In genomic region chr3:47319952-47320351, GRCh38 we compare ENCODE assay signal across 31 cellular contexts. TPM values are rescaled to one million over a fixed set of nuclear protein-coding genes. Genes with fewer than 3 reads are reported as not detected.
"Had no signal": no experiment of that assay in that cellular context is flagged by ENCODE, and none has a peak within 500 bp of the region (broad histone marks: within the 10 kb centered on the region; RNA-seq: fewer than 3 reads in every experiment).

No MANE protein-coding gene starts in this region.

- H3K27me3 Mint-ChIP-seq: activated CD4-positive, alpha-beta memory T cell treated with anti-CD3 and anti-CD28 coated beads, Interleukin-2, amount 10 ng/mL, durations not matched to agents 7 days and 5 days; activated CD4-positive, alpha-beta T cell treated with anti-CD3 and anti-CD28 coated beads, Interleukin-2, amount 10 ng/mL, durations not matched to agents 7 days and 5 days; activated naive CD8-positive, alpha-beta T cell; activated T-cell treated with anti-CD3 and anti-CD28 coated beads, Interleukin-2, amount 50 U/mL, for 24 hours; brain had no signal

- FAIRE-seq: endometrium, endothelial cell of umbilical vein, frontal cortex had no signal

- H3K36me3 ChIP-seq: breast epithelium, colonic mucosa had no signal

- H3K9me3 Mint-ChIP-seq: activated CD4-positive, alpha-beta memory T cell treated with anti-CD3 and anti-CD28 coated beads, Interleukin-2, amount 10 ng/mL, durations not matched to agents 7 days and 5 days; activated CD4-positive, alpha-beta T cell treated with anti-CD3 and anti-CD28 coated beads, Interleukin-2, amount 10 ng/mL, durations not matched to agents 7 days and 5 days; activated T-cell treated with anti-CD3 and anti-CD28 coated beads, Interleukin-2, amount 50 U/mL, for 24 hours; activated T-cell treated with anti-CD3 and anti-CD28 coated beads, Interleukin-2, amount 50 U/mL, for 72 hours; brain had no signal

- H3K4me3 ChIP-seq: ascending aorta, breast epithelium, cardiac muscle cell, colonic mucosa had no signal

- H3K27me3 ChIP-seq: ascending aorta, breast epithelium, cardiac muscle cell, colonic mucosa had no signal

- H3K9me3 ChIP-seq: ascending aorta, breast epithelium, colonic mucosa had no signal

- H3K27ac Mint-ChIP-seq: activated CD4-positive, alpha-beta memory T cell treated with anti-CD3 and anti-CD28 coated beads, Interleukin-2, amount 10 ng/mL, durations not matched to agents 7 days and 5 days; activated CD4-positive, alpha-beta T cell treated with anti-CD3 and anti-CD28 coated beads, Interleukin-2, amount 10 ng/mL, durations not matched to agents 7 days and 5 days; activated naive CD8-positive, alpha-beta T cell; activated T-cell treated with anti-CD3 and anti-CD28 coated beads, Interleukin-2, amount 50 U/mL, for 24 hours; activated T-cell treated with anti-CD3 and anti-CD28 coated beads, Interleukin-2, amount 50 U/mL, for 72 hours; brain had no signal

- ATAC-seq: activated T-cell treated with anti-CD3 and anti-CD28 coated beads, Interleukin-2, amount 50 U/mL, for 72 hours; esophagus mucosa had no signal

- H3K4me3 Mint-ChIP-seq: activated CD4-positive, alpha-beta memory T cell treated with anti-CD3 and anti-CD28 coated beads, Interleukin-2, amount 10 ng/mL, durations not matched to agents 7 days and 5 days; activated CD4-positive, alpha-beta T cell treated with anti-CD3 and anti-CD28 coated beads, Interleukin-2, amount 10 ng/mL, durations not matched to agents 7 days and 5 days; activated naive CD8-positive, alpha-beta T cell; activated T-cell treated with anti-CD3 and anti-CD28 coated beads, Interleukin-2, amount 50 U/mL, for 24 hours; activated T-cell treated with anti-CD3 and anti-CD28 coated beads, Interleukin-2, amount 50 U/mL, for 72 hours; brain had no signal

- DNase-seq: activated CD4-positive, alpha-beta memory T cell treated with anti-CD3 and anti-CD28 coated beads, Interleukin-2, amount 10 ng/mL, durations not matched to agents 7 days and 5 days; activated CD4-positive, alpha-beta T cell treated with anti-CD3 and anti-CD28 coated beads for 4 hours; activated CD4-positive, alpha-beta T cell treated with anti-CD3 and anti-CD28 coated beads, Interleukin-2, amount 10 ng/mL, durations not matched to agents 7 days and 5 days; activated CD4-positive, alpha-beta T cell treated with anti-CD3 and anti-CD28 coated beads, Interleukin-2, amount 50 U/mL, for 4 hours; activated CD4-positive, CD25-positive, alpha-beta regulatory T cell; activated CD4-positive, CD25-positive, alpha-beta regulatory T cell treated with anti-CD3 and anti-CD28 coated beads, Interleukin-2, amount 50 U/mL, for 72 hours; activated CD8-positive, alpha-beta memory T cell treated with anti-CD3 and anti-CD28 coated beads, Interleukin-2, amount 50 U/mL, for 48 hours; activated effector memory CD4-positive, alpha-beta T cell treated with Interleukin-2 at 50 U/mL for 16 hours; activated gamma-delta T cell treated with Interleukin-2 at 50 U/mL for 16 hours; activated naive CD4-positive, alpha-beta T cell treated with anti-CD3 and anti-CD28 coated beads, Interleukin-2, amount 50 U/mL, for 16 hours; activated naive CD4-positive, alpha-beta T cell treated with Interleukin-2 at 50 U/mL for 16 hours; activated T-cell treated with anti-CD3 and anti-CD28 coated beads for 4 hours; activated T-cell treated with anti-CD3 and anti-CD28 coated beads, Interleukin-2, amount 50 U/mL, for 24 hours; activated T-cell treated with anti-CD3 and anti-CD28 coated beads, Interleukin-2, amount 50 U/mL, for 72 hours; central memory CD4-positive, alpha-beta T cell; cerebellar nuclear complex; colonic mucosa; effector CD8-positive, alpha-beta T cell; foreskin fibroblast; head of caudate nucleus; T-helper 2 cell had no signal

- H3K27ac ChIP-seq: ascending aorta, breast epithelium, cardiac muscle cell, colonic mucosa, epithelial cell of prostate had no signal

- H3K4me1 ChIP-seq: ascending aorta, breast epithelium, colonic mucosa had no signal

RNA-seq across cellular contexts. Expression of gene KIF9, which starts 37.4 kb away (rescaled TPM):
- total RNA-seq: ascending aorta had no signal
